2 cellular contexts compared by ENCODE assay signal in the genomic region with DNA sequence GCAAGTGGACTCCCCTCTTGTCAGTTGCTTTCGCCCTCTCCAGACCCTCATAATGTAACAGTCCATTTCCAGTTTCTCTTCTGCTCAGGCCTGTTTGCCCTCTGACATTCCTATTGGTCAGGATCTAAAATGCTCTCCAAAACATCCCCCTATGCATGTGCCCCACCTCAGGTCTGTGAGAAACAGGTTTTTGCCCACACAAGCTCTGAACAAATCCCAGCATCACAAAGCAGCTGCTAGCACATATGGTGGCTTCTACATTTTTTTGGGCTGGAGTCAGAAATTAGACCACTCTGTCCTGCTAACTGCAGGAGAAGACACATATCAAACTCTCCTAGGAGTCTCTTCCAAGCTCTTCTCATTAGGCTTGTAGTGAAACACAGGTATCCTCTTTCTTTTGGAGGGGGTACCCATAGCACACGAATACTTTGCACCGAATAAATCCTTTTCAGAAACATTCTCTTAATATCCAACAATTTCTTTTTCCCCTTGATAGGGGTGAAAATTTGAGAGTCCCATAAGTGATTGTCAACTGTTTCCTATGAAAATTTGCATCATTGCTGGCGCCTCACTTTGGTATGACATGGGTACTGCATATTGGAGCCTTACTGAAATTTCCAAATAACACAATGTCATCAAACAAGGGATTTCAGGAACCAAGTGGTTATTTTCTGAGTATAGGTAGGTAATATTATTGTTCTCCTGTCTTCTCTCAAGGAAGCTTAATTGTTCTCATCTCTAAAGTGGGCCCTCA.
TF ChIP-seq lines count a peak whose summit lies in the region.

No MANE protein-coding gene starts in this region.

TF ChIP-seq in HEK293, 187 proteins besides CTCF, POLR2A, EP300 and RAD21:
- peak; percentile 69 for TF ChIP-seq PRDM10 (tag by site-specific recombination; IDR thresholded peaks at IDR 0.05)
- TF ChIP-seq ZNF521 (tag by site-specific recombination; IDR thresholded peaks at IDR 0.05): no peak

TF ChIP-seq in GM12878, 131 proteins besides CTCF, POLR2A, EP300 and RAD21:
- TF ChIP-seq ATF7 (IDR thresholded peaks at IDR 0.05; ENCODE audit: low read depth) (no peak), FOXM1 (IDR thresholded peaks at IDR 0.05; ENCODE audit: low read depth, low read length) (no peak), PBX3 (IDR thresholded peaks at IDR 0.05; ENCODE audit: insufficient replicate concordance, low read depth, low read length) (no peak), CEBPZ (IDR thresholded peaks at IDR 0.05; ENCODE audit: low read depth, low read length) (no peak), MEF2A (IDR thresholded peaks at IDR 0.05; ENCODE audit: insufficient read depth, low read depth, low read length) (no peak), CBX5 (IDR thresholded peaks at IDR 0.05; ENCODE audit: low read depth) (no peak), IKZF2 (IDR thresholded peaks at IDR 0.05) (no peak), ZNF622 (IDR thresholded peaks at IDR 0.05) (no peak), SUPT20H (IDR thresholded peaks at IDR 0.05; ENCODE audit: borderline replicate concordance, control insufficient read depth, low read depth, low read length) (no peak), CEBPB (IDR thresholded peaks at IDR 0.05; ENCODE audit: borderline replicate concordance in 1 of 2, low read depth in 2 of 2, low read length in 2 of 2) (no peak), LARP7 (IDR thresholded peaks at IDR 0.05) (no peak), FOS (IDR thresholded peaks at IDR 0.05; ENCODE audit: borderline replicate concordance, extremely low read depth, insufficient read length) (no peak)
- TF ChIP-seq, protein P1, sequence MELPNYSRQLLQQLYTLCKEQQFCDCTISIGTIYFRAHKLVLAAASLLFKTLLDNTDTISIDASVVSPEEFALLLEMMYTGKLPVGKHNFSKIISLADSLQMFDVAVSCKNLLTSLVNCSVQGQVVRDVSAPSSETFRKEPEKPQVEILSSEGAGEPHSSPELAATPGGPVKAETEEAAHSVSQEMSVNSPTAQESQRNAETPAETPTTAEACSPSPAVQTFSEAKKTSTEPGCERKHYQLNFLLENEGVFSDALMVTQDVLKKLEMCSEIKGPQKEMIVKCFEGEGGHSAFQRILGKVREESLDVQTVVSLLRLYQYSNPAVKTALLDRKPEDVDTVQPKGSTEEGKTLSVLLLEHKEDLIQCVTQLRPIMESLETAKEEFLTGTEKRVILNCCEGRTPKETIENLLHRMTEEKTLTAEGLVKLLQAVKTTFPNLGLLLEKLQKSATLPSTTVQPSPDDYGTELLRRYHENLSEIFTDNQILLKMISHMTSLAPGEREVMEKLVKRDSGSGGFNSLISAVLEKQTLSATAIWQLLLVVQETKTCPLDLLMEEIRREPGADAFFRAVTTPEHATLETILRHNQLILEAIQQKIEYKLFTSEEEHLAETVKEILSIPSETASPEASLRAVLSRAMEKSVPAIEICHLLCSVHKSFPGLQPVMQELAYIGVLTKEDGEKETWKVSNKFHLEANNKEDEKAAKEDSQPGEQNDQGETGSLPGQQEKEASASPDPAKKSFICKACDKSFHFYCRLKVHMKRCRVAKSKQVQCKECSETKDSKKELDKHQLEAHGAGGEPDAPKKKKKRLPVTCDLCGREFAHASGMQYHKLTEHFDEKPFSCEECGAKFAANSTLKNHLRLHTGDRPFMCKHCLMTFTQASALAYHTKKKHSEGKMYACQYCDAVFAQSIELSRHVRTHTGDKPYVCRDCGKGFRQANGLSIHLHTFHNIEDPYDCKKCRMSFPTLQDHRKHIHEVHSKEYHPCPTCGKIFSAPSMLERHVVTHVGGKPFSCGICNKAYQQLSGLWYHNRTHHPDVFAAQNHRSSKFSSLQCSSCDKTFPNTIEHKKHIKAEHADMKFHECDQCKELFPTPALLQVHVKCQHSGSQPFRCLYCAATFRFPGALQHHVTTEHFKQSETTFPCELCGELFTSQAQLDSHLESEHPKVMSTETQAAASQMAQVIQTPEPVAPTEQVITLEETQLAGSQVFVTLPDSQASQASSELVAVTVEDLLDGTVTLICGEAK (IDR thresholded peaks at IDR 0.05; ENCODE audit: borderline replicate concordance): no peak
- TF ChIP-seq, protein P2, sequence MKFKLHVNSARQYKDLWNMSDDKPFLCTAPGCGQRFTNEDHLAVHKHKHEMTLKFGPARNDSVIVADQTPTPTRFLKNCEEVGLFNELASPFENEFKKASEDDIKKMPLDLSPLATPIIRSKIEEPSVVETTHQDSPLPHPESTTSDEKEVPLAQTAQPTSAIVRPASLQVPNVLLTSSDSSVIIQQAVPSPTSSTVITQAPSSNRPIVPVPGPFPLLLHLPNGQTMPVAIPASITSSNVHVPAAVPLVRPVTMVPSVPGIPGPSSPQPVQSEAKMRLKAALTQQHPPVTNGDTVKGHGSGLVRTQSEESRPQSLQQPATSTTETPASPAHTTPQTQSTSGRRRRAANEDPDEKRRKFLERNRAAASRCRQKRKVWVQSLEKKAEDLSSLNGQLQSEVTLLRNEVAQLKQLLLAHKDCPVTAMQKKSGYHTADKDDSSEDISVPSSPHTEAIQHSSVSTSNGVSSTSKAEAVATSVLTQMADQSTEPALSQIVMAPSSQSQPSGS (IDR thresholded peaks at IDR 0.05; ENCODE audit: low read length): no peak
- TF ChIP-seq, protein P3, sequence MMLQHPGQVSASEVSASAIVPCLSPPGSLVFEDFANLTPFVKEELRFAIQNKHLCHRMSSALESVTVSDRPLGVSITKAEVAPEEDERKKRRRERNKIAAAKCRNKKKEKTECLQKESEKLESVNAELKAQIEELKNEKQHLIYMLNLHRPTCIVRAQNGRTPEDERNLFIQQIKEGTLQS (IDR thresholded peaks at IDR 0.05; ENCODE audit: borderline replicate concordance, extremely low read depth, low read depth, low read length): no peak
- TF ChIP-seq, protein P4, sequence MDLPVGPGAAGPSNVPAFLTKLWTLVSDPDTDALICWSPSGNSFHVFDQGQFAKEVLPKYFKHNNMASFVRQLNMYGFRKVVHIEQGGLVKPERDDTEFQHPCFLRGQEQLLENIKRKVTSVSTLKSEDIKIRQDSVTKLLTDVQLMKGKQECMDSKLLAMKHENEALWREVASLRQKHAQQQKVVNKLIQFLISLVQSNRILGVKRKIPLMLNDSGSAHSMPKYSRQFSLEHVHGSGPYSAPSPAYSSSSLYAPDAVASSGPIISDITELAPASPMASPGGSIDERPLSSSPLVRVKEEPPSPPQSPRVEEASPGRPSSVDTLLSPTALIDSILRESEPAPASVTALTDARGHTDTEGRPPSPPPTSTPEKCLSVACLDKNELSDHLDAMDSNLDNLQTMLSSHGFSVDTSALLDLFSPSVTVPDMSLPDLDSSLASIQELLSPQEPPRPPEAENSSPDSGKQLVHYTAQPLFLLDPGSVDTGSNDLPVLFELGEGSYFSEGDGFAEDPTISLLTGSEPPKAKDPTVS (IDR thresholded peaks at IDR 0.05; ENCODE audit: low read depth, low read length): no peak
- TF ChIP-seq, protein P5, sequence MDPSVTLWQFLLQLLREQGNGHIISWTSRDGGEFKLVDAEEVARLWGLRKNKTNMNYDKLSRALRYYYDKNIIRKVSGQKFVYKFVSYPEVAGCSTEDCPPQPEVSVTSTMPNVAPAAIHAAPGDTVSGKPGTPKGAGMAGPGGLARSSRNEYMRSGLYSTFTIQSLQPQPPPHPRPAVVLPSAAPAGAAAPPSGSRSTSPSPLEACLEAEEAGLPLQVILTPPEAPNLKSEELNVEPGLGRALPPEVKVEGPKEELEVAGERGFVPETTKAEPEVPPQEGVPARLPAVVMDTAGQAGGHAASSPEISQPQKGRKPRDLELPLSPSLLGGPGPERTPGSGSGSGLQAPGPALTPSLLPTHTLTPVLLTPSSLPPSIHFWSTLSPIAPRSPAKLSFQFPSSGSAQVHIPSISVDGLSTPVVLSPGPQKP (IDR thresholded peaks at IDR 0.05; ENCODE audit: low read depth, low read length): no peak
